4 cellular contexts compared by ENCODE assay signal in genomic region chr12:102447426-102447825, GRCh38. TPM values are rescaled to one million over a fixed set of nuclear protein-coding genes. Genes with fewer than 3 reads are reported as not detected.
"Had no signal": no experiment of that assay in that cellular context is flagged by ENCODE, and none has a peak within 500 bp of the region (broad histone marks: within the 10 kb centered on the region; RNA-seq: fewer than 3 reads in every experiment).

No MANE protein-coding gene starts in this region.

RNA-seq across cellular contexts. Expression of gene IGF1, which starts 32.9 kb away (rescaled TPM):
- total RNA-seq: GM23338, H1, H7, H9 had no signal
- polyA plus RNA-seq: H1 had no signal
